24 cellular contexts compared by ENCODE assay signal in the genomic region with DNA sequence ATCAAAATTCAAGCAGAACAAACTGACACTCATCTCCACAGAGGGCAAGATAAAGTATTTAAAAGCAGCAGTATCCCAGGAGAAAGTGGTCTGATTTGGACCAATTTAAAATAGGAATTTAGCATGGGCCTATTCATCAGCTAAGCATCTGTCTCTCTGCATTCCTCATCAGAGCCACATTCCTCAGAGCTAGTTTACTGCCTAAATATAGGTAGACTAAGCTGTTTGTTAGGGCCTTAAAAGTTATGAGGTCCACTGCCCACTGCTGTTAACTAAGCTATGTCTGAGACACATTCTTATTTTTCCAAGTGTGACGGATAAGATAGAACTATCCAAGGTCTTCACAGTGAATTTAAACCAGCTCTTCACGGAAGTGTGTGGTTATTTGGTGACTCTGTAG. TPM values are rescaled to one million over a fixed set of nuclear protein-coding genes. Genes with fewer than 3 reads are reported as not detected.
DNase-seq lines count a peak whose midpoint lies in the region; ATAC-seq and TF ChIP-seq lines count a peak whose summit lies in the region.
"Had no signal": no experiment of that assay in that cellular context is flagged by ENCODE, and none has a peak within 500 bp of the region (broad histone marks: within the 10 kb centered on the region; RNA-seq: fewer than 3 reads in every experiment).

No MANE protein-coding gene starts in this region.

- H3K4me1 ChIP-seq in adipocyte (ENCODE audit: control insufficient read depth, insufficient read depth, low read length) (peaks cover 10% of the 10 kb centered on the region), ovary (ENCODE audit: insufficient read depth) (no peaks in the 10 kb centered on the region)
- H3K4me1 ChIP-seq: ascending aorta, BLaER1, pancreas, sigmoid colon, vagina had no signal

- H3K27ac ChIP-seq in ovary: no peak overlapping the region
- H3K27ac ChIP-seq: ascending aorta, BLaER1, pancreas, sigmoid colon, SK-N-MC, vagina, VCaP had no signal

- H3K4me3 ChIP-seq in adipocyte (ENCODE audit: low read length) (no peak overlapping the region), ovary (no peak overlapping the region)
- H3K4me3 ChIP-seq: ascending aorta, BLaER1, pancreas, sigmoid colon, SK-N-MC, vagina had no signal

- TF ChIP-seq CTCF in ovary (IDR thresholded peaks at IDR 0.05): no peak

- H3K27me3 ChIP-seq in adipocyte (replicated peaks; ENCODE audit: control insufficient read depth, insufficient read depth, low read length) (no peaks in the 10 kb centered on the region), ovary (no peaks in the 10 kb centered on the region)
- H3K27me3 ChIP-seq: ascending aorta, BLaER1, pancreas, sigmoid colon, vagina had no signal

- no peak for ATAC-seq in GM21717 (IDR thresholded peaks at IDR 0.05; ENCODE audit: unreplicated experiment)
- ATAC-seq: natural killer cell, pancreas had no signal

- TF ChIP-seq EP300 in ovary (IDR thresholded peaks at IDR 0.05): no peak

- DNase-seq in EL (peak; percentile 15), adipocyte (ENCODE audit: low read depth) (peak; percentile 16), kidney glomerular epithelial cell (lab: John Stamatoyannopoulos, UW) (peak; percentile 88), NK-92 (lab: John Stamatoyannopoulos, UW; ENCODE audit: unreplicated experiment) (no peak), NOMO-1 treated with dmso at 0.1 percent for 144 hours (lab: John Stamatoyannopoulos, UW; ENCODE audit: unreplicated experiment) (no peak), ovary (no peak)
- DNase-seq: activated CD4-positive, alpha-beta T cell treated with anti-CD3 and anti-CD28 coated beads, Interleukin-2, amount 10 ng/mL, durations not matched to agents 7 days and 5 days; COR-L47; H7; left cardiac atrium; natural killer cell; NCI-H146; NCI-H2171; NCI-H524 treated with DMSO at 0.1 percent for 48 hours; pancreas; RPMI8226; sigmoid colon; substantia nigra had no signal

- no peak overlapping the region for H3K9ac ChIP-seq in adipocyte (ENCODE audit: low read length)
- H3K9ac ChIP-seq: BLaER1 had no signal

- intact Hi-C loops in ovary (cut with DNase I): no loop called here

- no peak for TF ChIP-seq POLR2A in ovary (IDR thresholded peaks at IDR 0.05)

- WGBS in ovary, 3 donors: 83 to 86% (median 84%) methylated on average over 2 of the region's 2 CpGs

- H3K36me3 ChIP-seq in adipocyte (ENCODE audit: control insufficient read depth, insufficient read depth, low read length, severe bottlenecking) (no peaks in the 10 kb centered on the region), ovary (no peaks in the 10 kb centered on the region)
- H3K36me3 ChIP-seq: ascending aorta, BLaER1, pancreas, sigmoid colon, vagina had no signal

- H3K9me3 ChIP-seq in adipocyte (ENCODE audit: control insufficient read depth, low read length) (no peaks in the 10 kb centered on the region), ovary (no peaks in the 10 kb centered on the region)
- H3K9me3 ChIP-seq: ascending aorta, BLaER1, pancreas, sigmoid colon, vagina had no signal

RNA-seq across cellular contexts. Expression of gene NEB, which starts 17.6 kb away (rescaled TPM):
- total RNA-seq in ovary: 1 to 10 TPM in 1 of 7 donors, under 1 TPM in 6; 0.18 to 1.8 (median 0.26) TPM
- 1 to 10 TPM in 1 of 2 donors, under 1 TPM in 1; 0.21 to 1.4 TPM for polyA plus RNA-seq in ovary

Comparison
In these comparisons a context has a peak if more than half of its experiments do, and no peak if none do; other contexts are left out.
1. DNase-seq: peak in EL (single experiment), adipocyte (single experiment) and kidney glomerular epithelial cell (single experiment); none in NK-92 (single experiment), NOMO-1 treated with dmso at 0.1 percent for 144 hours (single experiment) and ovary (0 of 5).